Comparison of ENCODE assay signal across 18 cellular contexts in the genomic region with DNA sequence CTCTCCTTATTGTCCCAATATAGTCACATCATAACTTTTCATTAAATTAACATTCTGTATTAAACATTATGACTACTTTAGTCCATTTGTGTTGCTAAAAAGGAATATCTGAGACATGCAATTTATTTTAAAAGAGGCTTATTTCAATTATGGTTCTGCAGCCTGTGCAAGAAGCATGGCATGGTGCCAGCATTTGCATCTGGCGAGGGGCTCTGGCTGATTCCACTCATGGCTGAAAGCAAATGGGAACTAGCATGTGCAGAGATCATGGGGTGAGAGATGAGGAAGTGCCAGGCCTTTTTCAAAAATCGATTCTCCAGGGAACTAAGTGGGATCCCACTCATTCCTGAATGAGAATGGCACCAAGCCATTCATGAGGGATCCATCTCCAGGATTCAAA.
DNase-seq lines count a peak whose midpoint lies in the region; ATAC-seq and TF ChIP-seq lines count a peak whose summit lies in the region.
"Had no signal": no experiment of that assay in that cellular context is flagged by ENCODE, and none has a peak within 500 bp of the region (broad histone marks: within the 10 kb centered on the region; RNA-seq: fewer than 3 reads in every experiment).

No MANE protein-coding gene starts in this region.

- H3K79me2 ChIP-seq in SK-N-SH (ENCODE audit: insufficient read depth): no peaks in the 10 kb centered on the region
- no peaks in the 10 kb centered on the region for H3K79me2 ChIP-seq in hepatocyte

- no peak for TF ChIP-seq CTCF in SK-N-SH (IDR thresholded peaks at IDR 0.05)
- TF ChIP-seq CTCF in hepatocyte (IDR thresholded peaks at IDR 0.05; ENCODE audit: poor library complexity): no peak

- H2AFZ ChIP-seq in SK-N-SH (ENCODE audit: low read depth): no peak overlapping the region
- no peak overlapping the region for H2AFZ ChIP-seq in hepatocyte

- DNase-seq in SK-N-SH (peak; percentile 31), NCI-H2107 treated with DMSO at 0.1 percent for 48 hours (lab: John Stamatoyannopoulos, UW; ENCODE audit: unreplicated experiment) (peak; percentile 33), NCI-H446 (lab: John Stamatoyannopoulos, UW) (peak; percentile 74 to 90), hepatocyte (ENCODE audit: low spot score) (no peak)
- no peak for DNase-seq in activated CD8-positive, alpha-beta memory T cell treated with anti-CD3 and anti-CD28 coated beads, Interleukin-2, amount 50 U/mL, for 4 hours
- DNase-seq: AML-193, COR-L47, EL, GOT3, MV-4-11, NCI-H187 treated with DMSO at 0.1 percent for 48 hours, NCI-H510A treated with DMSO at 0.1 percent for 48 hours, RPMI8226, SIG-M5, T-helper 2 cell had no signal

- no peak for TF ChIP-seq RAD21 in SK-N-SH (IDR thresholded peaks at IDR 0.05; ENCODE audit: low read length)

- H4K20me1 ChIP-seq in SK-N-SH (ENCODE audit: insufficient read depth) (no peaks in the 10 kb centered on the region), hepatocyte (ENCODE audit: insufficient read depth, poor library complexity, severe bottlenecking) (no peaks in the 10 kb centered on the region)

- TF ChIP-seq EP300 in SK-N-SH (IDR thresholded peaks at IDR 0.05; ENCODE audit: borderline replicate concordance in 1 of 2, low read depth in 1 of 2, low read length in 1 of 2): peak in 1 of 2 experiments; percentile 59; a peak in 2 of 4 replicates

- CTCF ChIA-PET in SK-N-SH (lab: Yijun Ruan, JAX): no interaction called here

- H3K9me3 ChIP-seq in SK-N-SH: no peaks in the 10 kb centered on the region
- no peaks in the 10 kb centered on the region for H3K9me3 ChIP-seq in hepatocyte (ENCODE audit: low read depth)

- H3K27me3 ChIP-seq in SK-N-SH (ENCODE audit: insufficient read depth) (no peaks in the 10 kb centered on the region), hepatocyte (no peaks in the 10 kb centered on the region)

- H3K9ac ChIP-seq in SK-N-SH: no peak overlapping the region

- H3K4me3 ChIP-seq in SK-N-SH (ENCODE audit: low read depth in 2 of 2, low read length in 1 of 2): no peak overlapping the region
- no peak overlapping the region for H3K4me3 ChIP-seq in hepatocyte
- H3K4me3 ChIP-seq: K562 had no signal

- ATAC-seq in SK-N-SH treated with all-trans-retinoic acid at 6 μM for 48 hours: no peak
- ATAC-seq in HG02642 (IDR thresholded peaks at IDR 0.05; ENCODE audit: poor library complexity, unreplicated experiment): no peak
- ATAC-seq: K562 had no signal

- H3K4me2 ChIP-seq in SK-N-SH: no peak overlapping the region
- H3K4me2 ChIP-seq in hepatocyte: no peak overlapping the region

- H3K27ac ChIP-seq in SK-N-SH (ENCODE audit: low read depth in 2 of 2, low read length in 1 of 2) (0 out of 4 replicates have a peak overlapping the region, but pooled peaks of 1 of the 2 experiments have one; percentile 35), hepatocyte (no peak overlapping the region)

- H3K9me2 ChIP-seq in SK-N-SH (no peaks in the 10 kb centered on the region), hepatocyte (replicated peaks; ENCODE audit: insufficient read depth) (no peaks in the 10 kb centered on the region)

- 23% methylated on average over 2 of the region's 2 CpGs for WGBS in SK-N-SH (ENCODE audit: low lambda C conversion rate)
- WGBS in hepatocyte (ENCODE audit: low lambda C conversion rate, missing lambda C conversion rate): 33% methylated on average over 2 of the region's 2 CpGs

- POLR2A ChIA-PET in SK-N-SH (lab: Yijun Ruan, JAX): no interaction called here

- H3K4me1 ChIP-seq in SK-N-SH (ENCODE audit: control insufficient read depth in 1 of 2, insufficient read depth in 2 of 2, low read depth in 1 of 2, low read length in 1 of 2) (peaks cover 0 to 3% of the 10 kb centered on the region in 2 experiments; a peak in 2 of 4 replicates), hepatocyte (ENCODE audit: insufficient read depth) (no peaks in the 10 kb centered on the region)

- H3F3A ChIP-seq in SK-N-SH (replicated peaks; ENCODE audit: insufficient read depth): no peaks in the 10 kb centered on the region

- H3K36me3 ChIP-seq in SK-N-SH (replicated peaks in 1 of 2; ENCODE audit: control insufficient read depth in 1 of 2, insufficient read depth in 2 of 2, low read length in 1 of 2) (no peaks in the 10 kb centered on the region), hepatocyte (replicated peaks; ENCODE audit: insufficient read depth, low read depth) (no peaks in the 10 kb centered on the region)

TF ChIP-seq in SK-N-SH, 30 proteins besides CTCF, POLR2A, EP300 and RAD21:
- peak; percentile 43; the same call in 1 of the 2 replicates for TF ChIP-seq MXI1 (IDR thresholded peaks at IDR 0.05; ENCODE audit: low read depth, low read length)
- TF ChIP-seq GATA2 (CRISPR knock-in tag; IDR thresholded peaks at IDR 0.05): peak; percentile 48; the same call in 1 of the 2 replicates
- no peak for TF ChIP-seq MEF2A (IDR thresholded peaks at IDR 0.05; ENCODE audit: borderline replicate concordance, low read depth)
TF ChIP-seq in SK-N-SH: peak in this region for 2.

TF ChIP-seq in SK-N-SH treated with all-trans-retinoic acid at 6 μM for 48 hours, 23 proteins besides CTCF, POLR2A, EP300 and RAD21:
- no peak for TF ChIP-seq ZFP30 (CRISPR knock-in tag; IDR thresholded peaks at IDR 0.05)
- TF ChIP-seq ARNTL (CRISPR knock-in tag; IDR thresholded peaks at IDR 0.05; ENCODE audit: borderline replicate concordance, low read depth): no peak
- TF ChIP-seq PPARA (CRISPR knock-in tag; IDR thresholded peaks at IDR 0.05; ENCODE audit: borderline replicate concordance): no peak
- no peak for TF ChIP-seq GLIS3 (CRISPR knock-in tag; IDR thresholded peaks at IDR 0.05)
- no peak for TF ChIP-seq ZNF8 (CRISPR knock-in tag; IDR thresholded peaks at IDR 0.05)
- no peak for TF ChIP-seq SNAI2 (CRISPR knock-in tag; IDR thresholded peaks at IDR 0.05)
- no peak for TF ChIP-seq ISL1 (CRISPR knock-in tag; IDR thresholded peaks at IDR 0.05)
- TF ChIP-seq, protein P1, sequence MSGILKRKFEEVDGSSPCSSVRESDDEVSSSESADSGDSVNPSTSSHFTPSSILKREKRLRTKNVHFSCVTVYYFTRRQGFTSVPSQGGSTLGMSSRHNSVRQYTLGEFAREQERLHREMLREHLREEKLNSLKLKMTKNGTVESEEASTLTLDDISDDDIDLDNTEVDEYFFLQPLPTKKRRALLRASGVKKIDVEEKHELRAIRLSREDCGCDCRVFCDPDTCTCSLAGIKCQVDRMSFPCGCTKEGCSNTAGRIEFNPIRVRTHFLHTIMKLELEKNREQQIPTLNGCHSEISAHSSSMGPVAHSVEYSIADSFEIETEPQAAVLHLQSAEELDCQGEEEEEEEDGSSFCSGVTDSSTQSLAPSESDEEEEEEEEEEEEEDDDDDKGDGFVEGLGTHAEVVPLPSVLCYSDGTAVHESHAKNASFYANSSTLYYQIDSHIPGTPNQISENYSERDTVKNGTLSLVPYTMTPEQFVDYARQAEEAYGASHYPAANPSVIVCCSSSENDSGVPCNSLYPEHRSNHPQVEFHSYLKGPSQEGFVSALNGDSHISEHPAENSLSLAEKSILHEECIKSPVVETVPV (CRISPR knock-in tag; IDR thresholded peaks at IDR 0.05): no peak
- no peak for TF ChIP-seq ZNF70 (CRISPR knock-in tag; IDR thresholded peaks at IDR 0.05)
- no peak for TF ChIP-seq ZFP3 (CRISPR knock-in tag; IDR thresholded peaks at IDR 0.05)
- TF ChIP-seq, protein P2, sequence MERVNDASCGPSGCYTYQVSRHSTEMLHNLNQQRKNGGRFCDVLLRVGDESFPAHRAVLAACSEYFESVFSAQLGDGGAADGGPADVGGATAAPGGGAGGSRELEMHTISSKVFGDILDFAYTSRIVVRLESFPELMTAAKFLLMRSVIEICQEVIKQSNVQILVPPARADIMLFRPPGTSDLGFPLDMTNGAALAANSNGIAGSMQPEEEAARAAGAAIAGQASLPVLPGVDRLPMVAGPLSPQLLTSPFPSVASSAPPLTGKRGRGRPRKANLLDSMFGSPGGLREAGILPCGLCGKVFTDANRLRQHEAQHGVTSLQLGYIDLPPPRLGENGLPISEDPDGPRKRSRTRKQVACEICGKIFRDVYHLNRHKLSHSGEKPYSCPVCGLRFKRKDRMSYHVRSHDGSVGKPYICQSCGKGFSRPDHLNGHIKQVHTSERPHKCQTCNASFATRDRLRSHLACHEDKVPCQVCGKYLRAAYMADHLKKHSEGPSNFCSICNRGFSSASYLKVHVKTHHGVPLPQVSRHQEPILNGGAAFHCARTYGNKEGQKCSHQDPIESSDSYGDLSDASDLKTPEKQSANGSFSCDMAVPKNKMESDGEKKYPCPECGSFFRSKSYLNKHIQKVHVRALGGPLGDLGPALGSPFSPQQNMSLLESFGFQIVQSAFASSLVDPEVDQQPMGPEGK (CRISPR knock-in tag; IDR thresholded peaks at IDR 0.05; ENCODE audit: borderline replicate concordance): no peak

Comparison
In these comparisons a context has a peak if more than half of its experiments do, and no peak if none do; other contexts are left out.
1. DNase-seq: peak in SK-N-SH (single experiment), NCI-H2107 treated with DMSO at 0.1 percent for 48 hours (single experiment) and NCI-H446 (2 of 2); none in hepatocyte (single experiment) and activated CD8-positive, alpha-beta memory T cell treated with anti-CD3 and anti-CD28 coated beads, Interleukin-2, amount 50 U/mL, for 4 hours (single experiment).